Comparison of ENCODE assay signal across 13 cellular contexts in the genomic region with DNA sequence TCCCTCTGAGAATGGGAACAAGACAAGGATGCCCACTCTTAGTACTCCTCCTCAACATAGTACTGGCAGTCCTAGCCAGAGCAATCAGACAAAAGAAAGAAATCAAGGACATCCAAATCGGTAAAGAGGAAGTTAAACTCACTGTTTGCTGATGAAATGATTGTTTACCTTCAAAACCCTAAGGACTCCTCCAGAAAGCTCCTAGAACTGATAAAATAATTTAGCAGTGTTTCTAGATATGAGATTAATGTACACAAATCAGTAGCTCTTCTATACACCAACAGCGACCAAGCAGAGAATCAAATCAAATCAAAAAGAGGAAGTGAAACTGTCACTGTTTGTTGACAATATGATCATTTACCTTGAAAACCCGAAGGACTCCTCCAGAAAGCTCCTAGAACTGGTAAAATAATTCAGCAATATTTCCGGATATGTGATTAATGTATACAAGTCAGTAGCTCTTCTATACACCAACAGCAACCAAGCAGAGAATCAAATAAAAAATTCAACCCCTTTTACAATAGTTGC. TPM values are rescaled to one million over a fixed set of nuclear protein-coding genes. Genes with fewer than 3 reads are reported as not detected.
DNase-seq lines count a peak whose midpoint lies in the region; ATAC-seq lines count a peak whose summit lies in the region.
"Had no signal": no experiment of that assay in that cellular context is flagged by ENCODE, and none has a peak within 500 bp of the region (broad histone marks: within the 10 kb centered on the region; RNA-seq: fewer than 3 reads in every experiment).

No MANE protein-coding gene starts in this region.

- H3K4me1 Mint-ChIP-seq in activated CD4-positive, alpha-beta memory T cell treated with anti-CD3 and anti-CD28 coated beads, Interleukin-2, amount 10 ng/mL, durations not matched to agents 7 days and 5 days = peaks cover 72% of the 10 kb centered on the region

- peak overlapping the region; percentile 88 for H3K27ac Mint-ChIP-seq in activated CD4-positive, alpha-beta memory T cell treated with anti-CD3 and anti-CD28 coated beads, Interleukin-2, amount 10 ng/mL, durations not matched to agents 7 days and 5 days

- peaks cover 46 to 71% (median 64%) of the 10 kb centered on the region in 10 experiments for H3K4me1 ChIP-seq in BLaER1 treated with 17β-estradiol and CSF1 and Interleukin-3, amounts not matched to agents 10 nM and 100 nM

- no peaks in the 10 kb centered on the region for H3K27me3 ChIP-seq in BLaER1 treated with 17β-estradiol and CSF1 and Interleukin-3, amounts not matched to agents 10 nM and 100 nM
- H3K27me3 ChIP-seq: cardiac muscle cell had no signal

- no peak for DNase-seq in activated CD4-positive, alpha-beta memory T cell treated with anti-CD3 and anti-CD28 coated beads, Interleukin-2, amount 10 ng/mL, durations not matched to agents 7 days and 5 days
- no peak for DNase-seq in DMS79 (lab: John Stamatoyannopoulos, UW)
- DNase-seq in pons (ENCODE audit: low spot score) = no peak
- DNase-seq in foreskin melanocyte = no peak
- DNase-seq in NCI-H526 (lab: John Stamatoyannopoulos, UW) = no peak
- DNase-seq: AML-193, NCI-H446, SK-N-SH had no signal

- ATAC-seq in GM18867 (IDR thresholded peaks at IDR 0.05; ENCODE audit: unreplicated experiment) (peak; percentile 64), HG03196 (IDR thresholded peaks at IDR 0.05; ENCODE audit: unreplicated experiment) (peak; percentile 54)

- H3K36me3 ChIP-seq in BLaER1 treated with 17β-estradiol and CSF1 and Interleukin-3, amounts not matched to agents 10 nM and 100 nM = no peaks in the 10 kb centered on the region
- H3K36me3 ChIP-seq: cardiac muscle cell had no signal

- peak overlapping the region in 6 of 11 experiments; percentile 32 to 56 (median 46); a peak in 11 of 22 replicates for H3K27ac ChIP-seq in BLaER1 treated with 17β-estradiol and CSF1 and Interleukin-3, amounts not matched to agents 10 nM and 100 nM
- H3K27ac ChIP-seq: cardiac muscle cell, KMS-11 had no signal

- no peaks in the 10 kb centered on the region for H3K27me3 Mint-ChIP-seq in activated CD4-positive, alpha-beta memory T cell treated with anti-CD3 and anti-CD28 coated beads, Interleukin-2, amount 10 ng/mL, durations not matched to agents 7 days and 5 days

- peak overlapping the region in 3 of 11 experiments; percentile 25 to 38 (median 28); a peak in 6 of 22 replicates for H3K9ac ChIP-seq in BLaER1 treated with 17β-estradiol and CSF1 and Interleukin-3, amounts not matched to agents 10 nM and 100 nM
- H3K9ac ChIP-seq: KMS-11, SK-N-SH had no signal

- peak overlapping the region; percentile 48 to 76 (median 59) for H3K4me2 ChIP-seq in BLaER1 treated with 17β-estradiol and CSF1 and Interleukin-3, amounts not matched to agents 10 nM and 100 nM
- H3K4me2 ChIP-seq: KMS-11, SK-N-SH had no signal

- POLR2A ChIA-PET in activated CD4-positive, alpha-beta memory T cell treated with anti-CD3 and anti-CD28 coated beads, Interleukin-2, amount 10 ng/mL, durations not matched to agents 7 days and 5 days (lab: Charles Lee) = interaction anchor here (0.9 to 2.6 kb wide), 10 partner anchors 10 to 116 kb away, joined by 3 to 27 read pairs (median 4); partner anchors contain the start of genes SERPINB1 and WRNIP1

- CTCF ChIA-PET in activated CD4-positive, alpha-beta memory T cell treated with anti-CD3 and anti-CD28 coated beads, Interleukin-2, amount 10 ng/mL, durations not matched to agents 7 days and 5 days (lab: Charles Lee) = interaction anchor here (0.8 to 2.4 kb wide), 5 partner anchors 15 to 108 kb away, joined by 3 to 6 read pairs (median 3); no protein-coding TSS in a partner anchor

- H3K9me3 ChIP-seq in BLaER1 treated with 17β-estradiol and CSF1 and Interleukin-3, amounts not matched to agents 10 nM and 100 nM (replicated peaks in 1 of 11) = peaks cover 0 to 19% (median 7%) of the 10 kb centered on the region in 11 experiments; a peak in 5 of 22 replicates
- H3K9me3 ChIP-seq: SK-N-SH had no signal

- H3K9me3 Mint-ChIP-seq in activated CD4-positive, alpha-beta memory T cell treated with anti-CD3 and anti-CD28 coated beads, Interleukin-2, amount 10 ng/mL, durations not matched to agents 7 days and 5 days = no peaks in the 10 kb centered on the region

- H3K4me3 Mint-ChIP-seq in activated CD4-positive, alpha-beta memory T cell treated with anti-CD3 and anti-CD28 coated beads, Interleukin-2, amount 10 ng/mL, durations not matched to agents 7 days and 5 days = peak overlapping the region; percentile 87

- no peak overlapping the region for H3K4me3 ChIP-seq in BLaER1 treated with 17β-estradiol and CSF1 and Interleukin-3, amounts not matched to agents 10 nM and 100 nM
- H3K4me3 ChIP-seq: cardiac muscle cell had no signal

- peaks cover 61% of the 10 kb centered on the region for H3K36me3 Mint-ChIP-seq in activated CD4-positive, alpha-beta memory T cell treated with anti-CD3 and anti-CD28 coated beads, Interleukin-2, amount 10 ng/mL, durations not matched to agents 7 days and 5 days (ENCODE audit: low read depth)

- no peaks in the 10 kb centered on the region for H4K20me1 ChIP-seq in BLaER1 treated with 17β-estradiol and CSF1 and Interleukin-3, amounts not matched to agents 10 nM and 100 nM

RNA-seq across cellular contexts. Expression of gene SERPINB9, which starts 21.7 kb away (rescaled TPM):
- 10 to 100 TPM; 50.0 to 51.3 TPM for total RNA-seq in activated CD4-positive, alpha-beta memory T cell treated with anti-CD3 and anti-CD28 coated beads, Interleukin-2, amount 10 ng/mL, durations not matched to agents 7 days and 5 days

RNA-seq across cellular contexts. Expression of gene SERPINB1, which starts 39.8 kb away (rescaled TPM):
- 10 to 100 TPM; 85.0 to 86.5 TPM for total RNA-seq in activated CD4-positive, alpha-beta memory T cell treated with anti-CD3 and anti-CD28 coated beads, Interleukin-2, amount 10 ng/mL, durations not matched to agents 7 days and 5 days
